In genomic region chr5:75071100-75071499, GRCh38 we compare ENCODE assay signal across 17 cellular contexts. TPM values are rescaled to one million over a fixed set of nuclear protein-coding genes. Genes with fewer than 3 reads are reported as not detected.
DNase-seq lines count a peak whose midpoint lies in the region; ATAC-seq, FAIRE-seq and TF ChIP-seq lines count a peak whose summit lies in the region.
"Had no signal": no experiment of that assay in that cellular context is flagged by ENCODE, and none has a peak within 500 bp of the region (broad histone marks: within the 10 kb centered on the region; RNA-seq: fewer than 3 reads in every experiment).

No MANE protein-coding gene starts in this region.

- TF ChIP-seq POLR2A in gastroesophageal sphincter (IDR thresholded peaks at IDR 0.05), result no peak

- H3K27ac ChIP-seq in small intestine (ENCODE audit: low read depth in 1 of 2, low read length in 1 of 2) (no peak overlapping the region), gastroesophageal sphincter (no peak overlapping the region)

- H3K36me3 Mint-ChIP-seq in activated naive CD4-positive, alpha-beta T cell treated with anti-CD3 and anti-CD28 coated beads, Interleukin-2, amount 50 U/mL, for 72 hours, result no peaks in the 10 kb centered on the region
- H3K36me3 Mint-ChIP-seq: CD4-positive, alpha-beta memory T cell had no signal

- FAIRE-seq in G401.6 (lab: Jason Lieb, UNC) (peak; percentile 82), endometrium (lab: Jason Lieb, UNC) (peak; percentile 12), small intestine (lab: Jason Lieb, UNC) (peak; percentile 64)
- FAIRE-seq: GM12892, H54 had no signal

- TF ChIP-seq EP300 in gastroesophageal sphincter (IDR thresholded peaks at IDR 0.05), result no peak

- no peak overlapping the region for H3K4me3 ChIP-seq in small intestine (ENCODE audit: low read depth in 1 of 2, low read length in 2 of 2)
- H3K4me3 ChIP-seq in HAP-1, result no peak overlapping the region
- no peak overlapping the region for H3K4me3 ChIP-seq in gastroesophageal sphincter

- no peak for DNase-seq in small intestine
- no peak for DNase-seq in activated naive CD4-positive, alpha-beta T cell treated with anti-CD3 and anti-CD28 coated beads, Interleukin-2, amount 50 U/mL, for 72 hours (ENCODE audit: low spot score in 2 of 2)
- DNase-seq in HAP-1 (ENCODE audit: low spot score in 2 of 2), result no peak
- DNase-seq: 8988T; C1 segment of cervical spinal cord; Calu3; CD4-positive, alpha-beta memory T cell; COR-L47; DMS53; DMS79 treated with DMSO at 0.1 percent for 48 hours; GOT3; HCEC 1CT had no signal

- H3K27me3 ChIP-seq in small intestine (ENCODE audit: control insufficient read depth in 2 of 2, insufficient read depth in 2 of 2, low read length in 2 of 2), result no peaks in the 10 kb centered on the region
- H3K27me3 ChIP-seq in HAP-1 (ENCODE audit: low read depth), result no peaks in the 10 kb centered on the region
- H3K27me3 ChIP-seq in gastroesophageal sphincter, result no peaks in the 10 kb centered on the region

- in situ Hi-C loops in HAP-1 (cut with MboI; ENCODE audit: low sequenced_read_pairs), result no loop called here

- no peaks in the 10 kb centered on the region for H3K36me3 ChIP-seq in small intestine (ENCODE audit: control insufficient read depth in 2 of 2, insufficient read depth in 2 of 2, low read length in 2 of 2)
- no peaks in the 10 kb centered on the region for H3K36me3 ChIP-seq in HAP-1 (replicated peaks)
- H3K36me3 ChIP-seq in gastroesophageal sphincter, result no peaks in the 10 kb centered on the region

- H3K9me3 Mint-ChIP-seq in activated naive CD4-positive, alpha-beta T cell treated with anti-CD3 and anti-CD28 coated beads, Interleukin-2, amount 50 U/mL, for 72 hours, result no peaks in the 10 kb centered on the region

- H3K27ac Mint-ChIP-seq in activated naive CD4-positive, alpha-beta T cell treated with anti-CD3 and anti-CD28 coated beads, Interleukin-2, amount 50 U/mL, for 72 hours, result no peak overlapping the region
- H3K27ac Mint-ChIP-seq: CD4-positive, alpha-beta memory T cell had no signal

- no peak for TF ChIP-seq CTCF in gastroesophageal sphincter (IDR thresholded peaks at IDR 0.05)

- H3K9me3 ChIP-seq in small intestine (ENCODE audit: control insufficient read depth, low read depth) (no peaks in the 10 kb centered on the region), HAP-1 (no peaks in the 10 kb centered on the region), gastroesophageal sphincter (no peaks in the 10 kb centered on the region)

- no peaks in the 10 kb centered on the region for H3K4me1 ChIP-seq in small intestine (ENCODE audit: control insufficient read depth in 2 of 2, insufficient read depth in 1 of 2, low read depth in 1 of 2, low read length in 1 of 2)
- H3K4me1 ChIP-seq in HAP-1, result peaks cover 2% of the 10 kb centered on the region; the same call in 1 of the 2 replicates
- no peaks in the 10 kb centered on the region for H3K4me1 ChIP-seq in gastroesophageal sphincter

- no peak for ATAC-seq in activated naive CD4-positive, alpha-beta T cell treated with anti-CD3 and anti-CD28 coated beads, Interleukin-2, amount 50 U/mL, for 72 hours
- no peak for ATAC-seq in gastroesophageal sphincter

RNA-seq across cellular contexts. Expression of gene GCNT4, which starts 18.7 kb away (rescaled TPM):
- polyA plus RNA-seq in small intestine, result 10 to 100 TPM in 1 of 3 donors, 1 to 10 TPM in 2; 4.7 to 17.7 (median 8.9) TPM
- total RNA-seq in activated naive CD4-positive, alpha-beta T cell treated with anti-CD3 and anti-CD28 coated beads, Interleukin-2, amount 50 U/mL, for 72 hours, result 1 to 10 TPM; 2.8 to 3.3 TPM
- 10 to 100 TPM in 1 of 4 donors, 1 to 10 TPM in 3; 4.0 to 14.3 (median 6.0) TPM for total RNA-seq in gastroesophageal sphincter
